ENCODE assay signal across 8 cellular contexts in the genomic region with DNA sequence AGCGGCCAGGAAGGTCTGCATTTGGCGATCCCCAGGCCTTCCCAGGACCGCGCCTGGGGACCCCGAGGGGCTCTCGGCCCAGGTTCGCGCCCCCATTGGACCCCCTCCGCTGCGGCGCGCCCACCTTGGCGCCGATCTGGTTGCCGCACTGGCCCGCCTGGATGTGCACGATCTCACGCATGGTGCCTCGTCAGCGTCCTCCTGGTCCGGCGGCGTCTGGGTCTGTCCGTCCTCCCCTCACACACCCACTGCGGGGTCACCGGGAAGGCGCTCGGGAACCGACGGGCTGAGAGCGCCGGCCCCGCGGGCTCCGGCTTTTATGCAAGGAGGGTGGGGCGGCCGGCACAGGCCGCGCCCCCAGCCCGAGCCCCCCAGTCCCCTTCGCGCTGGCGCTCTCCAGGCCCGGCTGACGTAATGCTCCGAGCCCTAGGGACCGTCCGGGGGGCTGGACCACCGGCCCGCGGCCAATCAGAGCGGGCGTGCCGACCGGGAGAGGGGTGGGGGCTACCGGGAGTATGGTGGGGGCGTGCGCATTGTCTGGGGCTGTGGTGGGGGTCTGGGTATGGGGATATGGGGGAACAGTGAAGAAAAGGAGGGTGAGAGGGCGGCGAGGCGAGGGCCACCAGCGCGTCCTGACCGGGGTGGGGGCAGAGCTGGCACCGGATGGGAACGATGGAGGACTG. TPM values are rescaled to one million over a fixed set of nuclear protein-coding genes. Genes with fewer than 3 reads are reported as not detected.
A peak's percentile ranks its signal among the peaks of the same experiment; 100 is the strongest.
DNase-seq lines count a peak whose midpoint lies in the region; ATAC-seq and TF ChIP-seq lines count a peak whose summit lies in the region.

A gene (minus strand): TSS at position 291 of the 683 bp plus-strand sequence. CDS start 110 bp downstream, at position 181.

- POLR2A ChIA-PET in CD4-positive, alpha-beta T cell (lab: Charles Lee): no interaction called here

- H3F3A ChIP-seq in OCI-LY1 (ENCODE audit: insufficient read depth, low read length): no peaks in the 10 kb centered on the region

- no peaks in the 10 kb centered on the region for H3K79me2 ChIP-seq in OCI-LY1 (ENCODE audit: insufficient read depth, low read length)

- H3K27ac ChIP-seq in CD4-positive, alpha-beta T cell (ENCODE audit: low read depth, low read length): no peak within 1 kb of the TSS
- no peak within 1 kb of the TSS for H3K27ac ChIP-seq in OCI-LY1 (ENCODE audit: low read depth, low read length, poor library complexity, severe bottlenecking)
- H3K27ac ChIP-seq in effector memory CD4-positive, alpha-beta T cell (ENCODE audit: insufficient read depth, low read length, poor library complexity, severe bottlenecking): no peak within 1 kb of the TSS
- H3K27ac ChIP-seq in vagina: peak within 1 kb of the TSS; percentile 7

- no peaks in the 10 kb centered on the region for H3K36me3 Mint-ChIP-seq in CD4-positive, alpha-beta T cell (ENCODE audit: low read depth)

- no peak for TF ChIP-seq POLR2A in vagina (IDR thresholded peaks at IDR 0.05)

- intact Hi-C loops in CD4-positive, alpha-beta T cell (cut with DNase I, micrococcal nuclease): loop anchor here in 1 of 2 experiments (5.0 kb wide), 1 partner anchor 65 kb away; no protein-coding TSS in a partner anchor
- intact Hi-C loops in mucosa of descending colon (cut with DNase I, micrococcal nuclease): no loop called here
- intact Hi-C loops in vagina (cut with DNase I): loop anchor here (5.0 kb wide), 1 partner anchor 985 kb away; no protein-coding TSS in a partner anchor

- H3K9ac ChIP-seq in OCI-LY1 (ENCODE audit: low read length): no peak within 1 kb of the TSS

- peak within 1 kb of the TSS; percentile 51 for H3K4me3 ChIP-seq in OCI-LY1 (ENCODE audit: low read depth, low read length, poor library complexity, severe bottlenecking)
- H3K4me3 ChIP-seq in effector memory CD4-positive, alpha-beta T cell (ENCODE audit: insufficient read depth, low read depth, low read length, poor library complexity, severe bottlenecking): peak within 1 kb of the TSS; percentile 40
- no peak within 1 kb of the TSS for H3K4me3 ChIP-seq in mucosa of descending colon
- peak within 1 kb of the TSS; percentile 48 to 52 for H3K4me3 ChIP-seq in vagina

- H3K27ac Mint-ChIP-seq in CD4-positive, alpha-beta T cell: no peak within 1 kb of the TSS

- H3K9me3 ChIP-seq in CD4-positive, alpha-beta T cell (ENCODE audit: control insufficient read depth, low read length): no peaks in the 10 kb centered on the region
- H3K9me3 ChIP-seq in OCI-LY1 (ENCODE audit: low read length) (no peaks in the 10 kb centered on the region), mucosa of descending colon (no peaks in the 10 kb centered on the region), vagina (no peaks in the 10 kb centered on the region)
- no peaks in the 10 kb centered on the region for H3K9me3 ChIP-seq in effector memory CD4-positive, alpha-beta T cell (ENCODE audit: control insufficient read depth, low read length)

- peak within 1 kb of the TSS; percentile 84 for H3K4me2 ChIP-seq in OCI-LY1 (ENCODE audit: low read length)

- peaks cover 77% of the 10 kb centered on the region for H3K27me3 Mint-ChIP-seq in CD4-positive, alpha-beta T cell

- H3K4me1 ChIP-seq in OCI-LY1 (ENCODE audit: insufficient read depth, low read length, severe bottlenecking): peaks cover 26% of the 10 kb centered on the region
- peaks cover 52% of the 10 kb centered on the region for H3K4me1 ChIP-seq in effector memory CD4-positive, alpha-beta T cell (ENCODE audit: control insufficient read depth, insufficient read depth, low read length, poor library complexity, severe bottlenecking)
- H3K4me1 ChIP-seq in mucosa of descending colon (ENCODE audit: low read depth): peaks cover 44% of the 10 kb centered on the region
- H3K4me1 ChIP-seq in vagina: peaks cover 61% of the 10 kb centered on the region

- ATAC-seq in CD4-positive, alpha-beta T cell (ENCODE audit: poor library complexity): peak; percentile 6
- ATAC-seq in mucosa of descending colon (peak; percentile 20), GM21390 (IDR thresholded peaks at IDR 0.05; ENCODE audit: unreplicated experiment) (no peak)

- H3K9me3 Mint-ChIP-seq in CD4-positive, alpha-beta T cell: no peaks in the 10 kb centered on the region

- H3K4me3 Mint-ChIP-seq in CD4-positive, alpha-beta T cell: peak within 1 kb of the TSS; percentile 79

- H4K20me1 ChIP-seq in OCI-LY1 (ENCODE audit: insufficient read depth, low read length): no peaks in the 10 kb centered on the region

- peaks cover 61% of the 10 kb centered on the region for H3K27me3 ChIP-seq in CD4-positive, alpha-beta T cell (ENCODE audit: control insufficient read depth, insufficient read depth, low read length)
- H3K27me3 ChIP-seq in OCI-LY1 (ENCODE audit: insufficient read depth, low read length) (peaks cover 6% of the 10 kb centered on the region), vagina (no peaks in the 10 kb centered on the region)
- H3K27me3 ChIP-seq in effector memory CD4-positive, alpha-beta T cell (replicated peaks; ENCODE audit: control insufficient read depth, insufficient read depth, low read length, poor library complexity, severe bottlenecking): peaks cover 58% of the 10 kb centered on the region

- H3K36me3 ChIP-seq in OCI-LY1 (ENCODE audit: insufficient read depth, low read length) (no peaks in the 10 kb centered on the region), mucosa of descending colon (ENCODE audit: low read depth) (no peaks in the 10 kb centered on the region), vagina (no peaks in the 10 kb centered on the region)
- H3K36me3 ChIP-seq in effector memory CD4-positive, alpha-beta T cell (ENCODE audit: control insufficient read depth, insufficient read depth, low read length): no peaks in the 10 kb centered on the region

- DNase-seq in CD4-positive, alpha-beta T cell: no peak
- DNase-seq in HK-2 (ENCODE audit: unreplicated experiment) (peak; percentile 57), mucosa of descending colon (no peak), vagina (ENCODE audit: extremely low spot score in 2 of 2) (no peak), cerebellar cortex (ENCODE audit: low spot score) (no peak)
- DNase-seq in effector memory CD4-positive, alpha-beta T cell: no peak

- CTCF ChIA-PET in CD4-positive, alpha-beta T cell (lab: Charles Lee): no interaction called here

- no peaks in the 10 kb centered on the region for H3K9me2 ChIP-seq in OCI-LY1 (ENCODE audit: low read depth, low read length)

- no peak for TF ChIP-seq CTCF in CD4-positive, alpha-beta T cell (IDR thresholded peaks at IDR 0.05)
- TF ChIP-seq CTCF in OCI-LY1 (IDR thresholded peaks at IDR 0.05; ENCODE audit: low read length): no peak
- no peak for TF ChIP-seq CTCF in mucosa of descending colon (IDR thresholded peaks at IDR 0.05)
- TF ChIP-seq CTCF in vagina (IDR thresholded peaks at IDR 0.05): no peak

- peaks cover 57% of the 10 kb centered on the region for H3K4me1 Mint-ChIP-seq in CD4-positive, alpha-beta T cell (ENCODE audit: low read depth)

- no peak within 1 kb of the TSS for H2AFZ ChIP-seq in OCI-LY1 (ENCODE audit: low read length)

RNA-seq across cellular contexts. Expression of the gene that starts here (rescaled TPM):
- not detected for total RNA-seq in CD4-positive, alpha-beta T cell
- total RNA-seq in mucosa of descending colon (10 to 100 TPM in 1 of 3 donors, 1 to 10 TPM in 1, under 1 TPM in 1; 0.87 to 18.5 (median 3.6) TPM), vagina (6.9 TPM)

Comparison
In these comparisons a context has a peak if more than half of its experiments do, and no peak if none do; other contexts are left out.
1. Peak in ATAC-seq in CD4-positive, alpha-beta T cell; RNA of the gene not detected or under 1 TPM.